20 cellular contexts compared by ENCODE assay signal in the genomic region with DNA sequence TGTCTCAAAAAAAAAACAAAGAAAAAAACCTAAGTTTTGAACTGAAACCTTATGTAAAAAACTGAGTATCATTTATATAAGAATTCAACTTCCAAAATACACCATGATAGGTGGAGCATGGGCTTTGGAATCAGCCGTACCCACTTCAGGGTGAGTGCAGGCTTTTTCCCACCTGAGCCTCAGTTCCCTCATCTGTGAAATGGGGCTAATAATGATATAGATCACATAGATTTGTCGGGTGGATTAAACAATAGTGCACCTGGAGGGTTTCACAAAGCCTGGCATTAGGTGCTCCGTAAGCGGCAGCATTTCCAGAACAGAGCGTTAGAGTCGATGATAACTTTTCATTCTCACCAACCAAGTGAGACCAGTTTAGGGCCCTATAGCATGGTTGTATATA.
DNase-seq lines count a peak whose midpoint lies in the region; ATAC-seq, FAIRE-seq and TF ChIP-seq lines count a peak whose summit lies in the region.
"Had no signal": no experiment of that assay in that cellular context is flagged by ENCODE, and none has a peak within 500 bp of the region (broad histone marks: within the 10 kb centered on the region; RNA-seq: fewer than 3 reads in every experiment).

No MANE protein-coding gene starts in this region.

- TF ChIP-seq CTCF in HepG2 (CRISPR knock-in tag; IDR thresholded peaks at IDR 0.05) (no peak), right lobe of liver (IDR thresholded peaks at IDR 0.05) (no peak)
- TF ChIP-seq CTCF in activated CD8-positive, alpha-beta T cell treated with anti-CD3 and anti-CD28 coated beads for 36 hours (IDR thresholded peaks at IDR 0.05): no peak

- H3K27ac ChIP-seq in HepG2 (ENCODE audit: extremely low read length, insufficient read depth, low read length) (no peak overlapping the region), right lobe of liver (no peak overlapping the region)
- H3K27ac ChIP-seq: BLaER1 treated with 17β-estradiol and CSF1 and Interleukin-3, amounts not matched to agents 10 nM and 100 nM had no signal

- no TSS peak for BruUV-seq in HepG2 (replicated peaks; lab: Mats Ljungman, UMichigan)

- ATAC-seq in HepG2 (no peak), right lobe of liver (no peak), memory B cell (ENCODE audit: low read depth) (no peak), GM19035 (IDR thresholded peaks at IDR 0.05; ENCODE audit: unreplicated experiment) (no peak)
- ATAC-seq in activated CD8-positive, alpha-beta T cell treated with anti-CD3 and anti-CD28 coated beads for 36 hours: no peak

- H3K4me1 ChIP-seq in HepG2 (ENCODE audit: insufficient read depth, low read length): no peaks in the 10 kb centered on the region
- H3K4me1 ChIP-seq in right lobe of liver: no peaks in the 10 kb centered on the region
- H3K4me1 ChIP-seq: HAP-1 had no signal

- H3K4me2 ChIP-seq in HepG2 (ENCODE audit: low read depth, low read length): no peak overlapping the region
- H3K4me2 ChIP-seq: BLaER1 treated with 17β-estradiol and CSF1 and Interleukin-3, amounts not matched to agents 10 nM and 100 nM had no signal

- no peak overlapping the region for H2AFZ ChIP-seq in HepG2 (ENCODE audit: low read length)

- POLR2A ChIA-PET in HepG2 (lab: Yijun Ruan, JAX): no interaction called here
- POLR2A ChIA-PET in activated CD8-positive, alpha-beta T cell treated with anti-CD3 and anti-CD28 coated beads for 36 hours (lab: Charles Lee): no interaction called here

- H3K4me3 ChIP-seq in HepG2 (replicated peaks in 1 of 3; ENCODE audit: insufficient read depth in 1 of 3, low read depth in 2 of 3, low read length in 3 of 3) (no peak overlapping the region), right lobe of liver (no peak overlapping the region)
- H3K4me3 ChIP-seq: BLaER1 treated with 17β-estradiol and CSF1 and Interleukin-3, amounts not matched to agents 10 nM and 100 nM; HAP-1 had no signal

- TF ChIP-seq POLR2A in HepG2 (IDR thresholded peaks at IDR 0.05; ENCODE audit: insufficient read depth in 1 of 2, low read depth in 2 of 2, low read length in 2 of 2): no peak
- no peak for TF ChIP-seq POLR2A in right lobe of liver (IDR thresholded peaks at IDR 0.05)

- no peak for TF ChIP-seq RAD21 in HepG2 (CRISPR knock-in tag; IDR thresholded peaks at IDR 0.05)

- WGBS in HepG2 (ENCODE audit: low lambda C conversion rate): 93% methylated on average over 5 of the region's 6 CpGs
- 95% methylated on average over 6 of the region's 6 CpGs for WGBS in right lobe of liver (ENCODE audit: insufficient coverage, low coverage, low lambda C conversion rate, missing lambda C conversion rate)

- H3K36me3 ChIP-seq in HepG2 (replicated peaks in 1 of 2; ENCODE audit: control insufficient read depth in 1 of 2, insufficient read depth in 2 of 2, low read length in 2 of 2): peaks cover 1 to 18% of the 10 kb centered on the region in 2 experiments; a peak in 4 of 5 replicates
- peaks cover 0 to 14% (median 0%) of the 10 kb centered on the region in 4 donors for H3K36me3 ChIP-seq in right lobe of liver

- H3K27me3 ChIP-seq in HepG2 (ENCODE audit: control insufficient read depth in 1 of 2, insufficient read depth in 2 of 2, low read length in 2 of 2): no peaks in the 10 kb centered on the region
- no peaks in the 10 kb centered on the region for H3K27me3 ChIP-seq in right lobe of liver
- H3K27me3 ChIP-seq: BLaER1 treated with 17β-estradiol and CSF1 and Interleukin-3, amounts not matched to agents 10 nM and 100 nM had no signal

- in situ Hi-C loops in HepG2 (cut with HindIII; ENCODE audit: extremely low pct_ligation_motif_present, low pct_unique_long_range_greater_than_20kb): no loop called here

- H3K27me3 Mint-ChIP-seq in activated T-cell treated with anti-CD3 and anti-CD28 coated beads, Interleukin-2, amount 50 U/mL, for 24 hours: no peaks in the 10 kb centered on the region
- no peaks in the 10 kb centered on the region for H3K27me3 Mint-ChIP-seq in activated CD8-positive, alpha-beta T cell treated with anti-CD3 and anti-CD28 coated beads for 36 hours
- H3K27me3 Mint-ChIP-seq in memory B cell: no peaks in the 10 kb centered on the region
- H3K27me3 Mint-ChIP-seq: CD4-positive, alpha-beta memory T cell had no signal

- H3K9ac ChIP-seq in HepG2 (ENCODE audit: insufficient read depth, low read depth, low read length): no peak overlapping the region
- H3K9ac ChIP-seq: BLaER1 treated with 17β-estradiol and CSF1 and Interleukin-3, amounts not matched to agents 10 nM and 100 nM had no signal

- H3K9me3 ChIP-seq in HepG2 (ENCODE audit: low read length) (no peaks in the 10 kb centered on the region), right lobe of liver (no peaks in the 10 kb centered on the region)
- H3K9me3 ChIP-seq: BLaER1 treated with 17β-estradiol and CSF1 and Interleukin-3, amounts not matched to agents 10 nM and 100 nM; HAP-1 had no signal

- intact Hi-C loops in HepG2 (cut with micrococcal nuclease; ENCODE audit: unreplicated experiment): no loop called here
- intact Hi-C loops in right lobe of liver (cut with DNase I): no loop called here
- intact Hi-C loops in activated CD8-positive, alpha-beta T cell treated with anti-CD3 and anti-CD28 coated beads for 36 hours (cut with micrococcal nuclease): no loop called here

- H4K20me1 ChIP-seq in HepG2 (ENCODE audit: insufficient read depth, low read length): no peaks in the 10 kb centered on the region
- H4K20me1 ChIP-seq: BLaER1 treated with 17β-estradiol and CSF1 and Interleukin-3, amounts not matched to agents 10 nM and 100 nM had no signal

- H3K9me3 Mint-ChIP-seq in activated T-cell treated with anti-CD3 and anti-CD28 coated beads, Interleukin-2, amount 50 U/mL, for 24 hours: no peaks in the 10 kb centered on the region
- H3K9me3 Mint-ChIP-seq in activated CD8-positive, alpha-beta T cell treated with anti-CD3 and anti-CD28 coated beads for 36 hours: no peaks in the 10 kb centered on the region
- H3K9me3 Mint-ChIP-seq in memory B cell: no peaks in the 10 kb centered on the region
- H3K9me3 Mint-ChIP-seq: CD4-positive, alpha-beta memory T cell had no signal

- no peak overlapping the region for H3K4me3 Mint-ChIP-seq in activated T-cell treated with anti-CD3 and anti-CD28 coated beads, Interleukin-2, amount 50 U/mL, for 24 hours
- no peak overlapping the region for H3K4me3 Mint-ChIP-seq in activated CD8-positive, alpha-beta T cell treated with anti-CD3 and anti-CD28 coated beads for 36 hours
- H3K4me3 Mint-ChIP-seq in memory B cell: no peak overlapping the region
- H3K4me3 Mint-ChIP-seq: CD4-positive, alpha-beta memory T cell had no signal

- H3K79me2 ChIP-seq in HepG2 (ENCODE audit: insufficient read depth, low read length): no peaks in the 10 kb centered on the region

- no peak for DNase-seq in activated T-cell treated with anti-CD3 and anti-CD28 coated beads, Interleukin-2, amount 50 U/mL, for 24 hours
- no peak for DNase-seq in activated T-cell treated with anti-CD3 and anti-CD28 coated beads, Interleukin-2, amount 50 U/mL, for 1 hour
- DNase-seq in HepG2 (ENCODE audit: low spot score): no peak
- DNase-seq in right lobe of liver: no peak
- no peak for DNase-seq in activated CD8-positive, alpha-beta T cell treated with anti-CD3 and anti-CD28 coated beads for 36 hours
- no peak for DNase-seq in memory B cell (ENCODE audit: low spot score in 2 of 2)
- no peak for DNase-seq in GDM1 (lab: John Stamatoyannopoulos, UW)
- DNase-seq: ACHN; CD4-positive, alpha-beta memory T cell; COR-L47; DMS153; DMS79 treated with DMSO at 0.1 percent for 48 hours; EL had no signal

- peaks cover 46% of the 10 kb centered on the region for H3K4me1 Mint-ChIP-seq in activated T-cell treated with anti-CD3 and anti-CD28 coated beads, Interleukin-2, amount 50 U/mL, for 24 hours (ENCODE audit: low read depth)
- H3K4me1 Mint-ChIP-seq in activated CD8-positive, alpha-beta T cell treated with anti-CD3 and anti-CD28 coated beads for 36 hours (ENCODE audit: low read depth): peaks cover 13% of the 10 kb centered on the region
- peaks cover 3% of the 10 kb centered on the region for H3K4me1 Mint-ChIP-seq in memory B cell

- no peak for FAIRE-seq in HepG2 (lab: Jason Lieb, UNC)
- FAIRE-seq: D721Med, G401.6, GM12892, H1 had no signal

- CTCF ChIA-PET in HepG2 (lab: Yijun Ruan, JAX; ENCODE audit: low intra/inter-chr PET ratio, low total read pairs): no interaction called here
- CTCF ChIA-PET in activated CD8-positive, alpha-beta T cell treated with anti-CD3 and anti-CD28 coated beads for 36 hours (lab: Charles Lee): interaction anchor here (0.8 to 1.4 kb wide), 2 partner anchors 12 to 21 kb away, joined by 3 read pairs; no protein-coding TSS in a partner anchor

- peak overlapping the region; percentile 38 for H3K27ac Mint-ChIP-seq in activated T-cell treated with anti-CD3 and anti-CD28 coated beads, Interleukin-2, amount 50 U/mL, for 24 hours
- H3K27ac Mint-ChIP-seq in activated CD8-positive, alpha-beta T cell treated with anti-CD3 and anti-CD28 coated beads for 36 hours: peak overlapping the region; percentile 44
- H3K27ac Mint-ChIP-seq in memory B cell: peak overlapping the region; percentile 11

- TF ChIP-seq EP300 in HepG2 (IDR thresholded peaks at IDR 0.05; ENCODE audit: low read depth in 2 of 2, low read length in 2 of 2): no peak
- no peak for TF ChIP-seq EP300 in HepG2 (CRISPR knock-in tag; IDR thresholded peaks at IDR 0.05; ENCODE audit: borderline replicate concordance)

- peaks cover 96% of the 10 kb centered on the region for H3K36me3 Mint-ChIP-seq in activated T-cell treated with anti-CD3 and anti-CD28 coated beads, Interleukin-2, amount 50 U/mL, for 24 hours (ENCODE audit: low read depth)
- H3K36me3 Mint-ChIP-seq in activated CD8-positive, alpha-beta T cell treated with anti-CD3 and anti-CD28 coated beads for 36 hours (ENCODE audit: low read depth): peaks cover 67% of the 10 kb centered on the region
- H3K36me3 Mint-ChIP-seq in memory B cell: peaks cover 50% of the 10 kb centered on the region
